Comparison of ENCODE assay signal across 8 cellular contexts in the genomic region with DNA sequence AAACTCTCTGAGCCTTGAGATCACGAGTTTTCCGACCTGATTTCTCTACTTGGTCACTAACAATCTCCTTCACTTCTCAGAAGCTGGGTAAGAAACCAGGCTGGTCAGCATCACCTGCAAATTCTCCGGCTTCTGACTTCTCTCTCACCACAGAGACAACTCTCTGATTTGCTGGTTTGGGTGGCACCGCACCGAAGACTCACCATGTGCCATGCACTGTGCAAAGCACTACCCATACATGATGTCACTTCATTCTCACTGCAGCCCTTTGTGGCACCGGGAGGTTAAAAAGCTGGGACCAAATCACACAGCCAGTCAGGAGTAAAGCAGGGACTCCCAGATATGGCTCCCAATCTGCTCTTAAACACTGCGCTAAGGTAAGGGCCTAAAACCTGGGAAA. TPM values are rescaled to one million over a fixed set of nuclear protein-coding genes. Genes with fewer than 3 reads are reported as not detected.
DNase-seq lines count a peak whose midpoint lies in the region; ATAC-seq and TF ChIP-seq lines count a peak whose summit lies in the region.

No MANE protein-coding gene starts in this region.

- peak overlapping the region; percentile 82 to 83 for H3K9ac ChIP-seq in colonic mucosa (ENCODE audit: low read depth in 2 of 2, low read length in 2 of 2)

- TF ChIP-seq CTCF in DOHH2 (IDR thresholded peaks at IDR 0.05; ENCODE audit: low read depth, low read length, poor library complexity, severe bottlenecking) (no peak), colonic mucosa (IDR thresholded peaks at IDR 0.05) (no peak)

- no peaks in the 10 kb centered on the region for H4K20me1 ChIP-seq in DOHH2 (ENCODE audit: control insufficient read depth, insufficient read depth, low read depth, low read length)

- H3K27ac Mint-ChIP-seq in naive B cell: peak overlapping the region; percentile 77 to 99 (median 96)

- H3K4me1 ChIP-seq in DOHH2 (ENCODE audit: control insufficient read depth, low read length) (peaks cover 23% of the 10 kb centered on the region), colonic mucosa (peaks cover 8% of the 10 kb centered on the region)

- intact Hi-C loops in colonic mucosa (cut with DNase I): no loop called here

- peak overlapping the region; percentile 62 for H3K4me2 ChIP-seq in DOHH2 (ENCODE audit: low read length)

- H3K36me3 ChIP-seq in DOHH2 (ENCODE audit: control insufficient read depth, low read length) (peaks cover 13% of the 10 kb centered on the region), colonic mucosa (no peaks in the 10 kb centered on the region)

- peak overlapping the region; percentile 94 to 99 (median 96) for H3K4me3 Mint-ChIP-seq in naive B cell

- H3K27ac ChIP-seq in DOHH2 (ENCODE audit: low read depth, low read length) (peak overlapping the region; percentile 20), colonic mucosa (no peak overlapping the region)

- H3K4me1 Mint-ChIP-seq in naive B cell: peaks cover 29 to 55% (median 34%) of the 10 kb centered on the region in 3 donors

- ATAC-seq in naive B cell (ENCODE audit: low read depth in 2 of 2) (no peak), HG03457 (IDR thresholded peaks at IDR 0.05; ENCODE audit: unreplicated experiment) (no peak)

- H3K4me3 ChIP-seq in DOHH2 (ENCODE audit: low read length) (peak overlapping the region; percentile 77), colonic mucosa (peak overlapping the region; percentile 95)

- no peaks in the 10 kb centered on the region for H3K9me3 ChIP-seq in DOHH2 (ENCODE audit: control insufficient read depth, insufficient read depth, low read length)
- no peaks in the 10 kb centered on the region for H3K9me3 ChIP-seq in colonic mucosa

- H3K9me3 Mint-ChIP-seq in naive B cell: peaks cover 0 to 6% (median 3%) of the 10 kb centered on the region in 7 donors

- H3K27me3 ChIP-seq in DOHH2 (ENCODE audit: control insufficient read depth, low read length) (no peaks in the 10 kb centered on the region), colonic mucosa (no peaks in the 10 kb centered on the region)

- H3K79me2 ChIP-seq in DOHH2 (ENCODE audit: control insufficient read depth, low read length): peaks cover 53% of the 10 kb centered on the region

- no peaks in the 10 kb centered on the region for H3K9me2 ChIP-seq in DOHH2 (replicated peaks; ENCODE audit: control insufficient read depth, low read length)

- H3K27me3 Mint-ChIP-seq in naive B cell: peaks cover 0 to 20% (median 0%) of the 10 kb centered on the region in 3 donors

- H3F3A ChIP-seq in DOHH2 (ENCODE audit: control insufficient read depth, insufficient read depth): no peaks in the 10 kb centered on the region

- no peaks in the 10 kb centered on the region for H3K36me3 Mint-ChIP-seq in naive B cell

- DNase-seq in LHCN-M2 (ENCODE audit: low read depth) (peak; percentile 9), colonic mucosa (no peak), naive B cell (no peak), DMS153 treated with DMSO at 0.1 percent for 48 hours (lab: John Stamatoyannopoulos, UW; ENCODE audit: unreplicated experiment) (no peak), NCI-H2081 treated with DMSO at 0.1 percent for 48 hours (lab: John Stamatoyannopoulos, UW) (no peak)
- DNase-seq in stimulated activated CD4-positive, alpha-beta T cell treated with anti-CD3 and anti-CD28 coated beads, Interleukin-2, amount 100 ng/mL, for 48 hours: no peak

RNA-seq across cellular contexts. Expression of a gene that starts 0.7 kb away (rescaled TPM):
- total RNA-seq in LHCN-M2 (2014; rRNA removed): 59.0 and 62.2 TPM in 2 replicates
- polyA plus RNA-seq in LHCN-M2 (2012): 55.2 TPM
- 10 to 100 TPM; 20.7 to 41.8 TPM for total RNA-seq in colonic mucosa
- polyA plus RNA-seq in naive B cell (ENCODE audit: low read depth in 6 of 6): 10 to 100 TPM; 29.3 to 64.6 (median 38.7) TPM
